Comparison of ENCODE assay signal across 1 cellular context in the genomic region with DNA sequence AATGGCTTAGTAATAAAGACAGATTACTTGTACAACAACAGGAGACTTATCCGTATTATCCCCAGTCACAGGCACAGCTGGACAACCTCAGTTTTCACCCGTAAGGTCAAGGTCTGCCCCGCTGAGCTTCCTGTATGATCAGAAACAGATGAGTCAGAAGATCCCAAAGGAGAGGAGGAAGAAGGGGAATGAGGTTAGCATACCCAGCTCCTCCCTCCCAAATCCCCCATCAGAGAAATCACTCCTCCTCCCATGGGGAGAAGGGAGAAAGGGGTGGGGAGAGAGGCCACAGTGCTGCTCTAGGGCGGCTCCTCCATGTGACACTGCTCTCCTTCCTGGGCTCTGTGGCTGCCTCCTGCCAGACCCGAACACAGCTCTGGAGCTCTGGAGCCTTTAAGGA.
TF ChIP-seq lines count a peak whose summit lies in the region.

No MANE protein-coding gene starts in this region.

TF ChIP-seq in H1, 55 proteins besides CTCF, POLR2A, EP300 and RAD21 (continued from another document):
- TF ChIP-seq CEBPB (IDR thresholded peaks at IDR 0.05; ENCODE audit: low read depth, low read length): no peak
- no peak for TF ChIP-seq TAF7 (optimal IDR thresholded peaks at IDR 0.05; ENCODE audit: borderline replicate concordance, low read depth, low read length)
- TF ChIP-seq ASH2L (IDR thresholded peaks at IDR 0.05; ENCODE audit: low read length): no peak
- no peak for TF ChIP-seq PHF8 (conservative IDR thresholded peaks at IDR 0.05; ENCODE audit: low read depth, low read length)
